ENCODE assay signal across 1 cellular context in genomic region chr19:53189679-53190198, GRCh38. TPM values are rescaled to one million over a fixed set of nuclear protein-coding genes. Genes with fewer than 3 reads are reported as not detected.
"Had no signal": no experiment of that assay in that cellular context is flagged by ENCODE, and none has a peak within 500 bp of the region (broad histone marks: within the 10 kb centered on the region; RNA-seq: fewer than 3 reads in every experiment).

No MANE protein-coding gene starts in this region.

RNA-seq across cellular contexts. Expression of gene ZNF665, which starts 3.4 kb away (rescaled TPM):
- total RNA-seq: MCF 10A had no signal

RNA-seq across cellular contexts. Expression of gene ZNF347, which starts 30.9 kb away (rescaled TPM):
- total RNA-seq: MCF 10A had no signal

RNA-seq across cellular contexts. Expression of gene ZNF415, which starts 57.0 kb away (rescaled TPM):
- total RNA-seq: MCF 10A had no signal
